ENCODE assay signal across 1 cellular context in the genomic region with DNA sequence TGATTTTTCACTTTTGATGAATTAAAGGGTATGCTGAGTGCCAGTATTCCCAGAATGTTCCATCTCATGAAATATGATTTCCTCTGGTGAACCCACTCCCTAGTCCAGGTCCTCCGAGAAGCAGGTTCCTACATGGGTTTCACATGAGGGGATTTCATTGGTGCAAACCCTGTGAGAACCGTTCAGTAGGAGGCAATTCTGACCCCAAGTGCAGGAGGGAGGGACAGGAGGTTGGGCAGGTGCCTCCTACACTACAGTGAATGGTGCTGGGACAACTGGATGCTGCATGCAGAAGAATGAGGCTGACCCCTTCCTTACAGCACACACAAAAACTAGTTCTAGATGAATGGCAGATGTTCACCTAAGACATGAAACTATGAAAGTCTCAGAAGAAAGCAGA.
TF ChIP-seq lines count a peak whose summit lies in the region.

No MANE protein-coding gene starts in this region.

TF ChIP-seq in HepG2, 621 proteins besides CTCF, POLR2A, EP300 and RAD21:
- TF ChIP-seq ZEB1 (IDR thresholded peaks at IDR 0.05; ENCODE audit: insufficient replicate concordance, low read depth), result no peak
- TF ChIP-seq, protein P1, sequence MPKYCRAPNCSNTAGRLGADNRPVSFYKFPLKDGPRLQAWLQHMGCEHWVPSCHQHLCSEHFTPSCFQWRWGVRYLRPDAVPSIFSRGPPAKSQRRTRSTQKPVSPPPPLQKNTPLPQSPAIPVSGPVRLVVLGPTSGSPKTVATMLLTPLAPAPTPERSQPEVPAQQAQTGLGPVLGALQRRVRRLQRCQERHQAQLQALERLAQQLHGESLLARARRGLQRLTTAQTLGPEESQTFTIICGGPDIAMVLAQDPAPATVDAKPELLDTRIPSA (CRISPR knock-in tag; IDR thresholded peaks at IDR 0.05; ENCODE audit: borderline replicate concordance), result no peak
- no peak for TF ChIP-seq KLF12 (CRISPR knock-in tag; IDR thresholded peaks at IDR 0.05; ENCODE audit: borderline replicate concordance)
- TF ChIP-seq FOXP1 (IDR thresholded peaks at IDR 0.05), result no peak
- TF ChIP-seq FOXP1 (CRISPR knock-in tag; IDR thresholded peaks at IDR 0.05), result no peak
- no peak for TF ChIP-seq TCF12 (IDR thresholded peaks at IDR 0.05)
- no peak for TF ChIP-seq TCF12 (CRISPR knock-in tag; IDR thresholded peaks at IDR 0.05)
